8 cellular contexts compared by ENCODE assay signal in genomic region chr1:61740970-61741681, GRCh38. TPM values are rescaled to one million over a fixed set of nuclear protein-coding genes. Genes with fewer than 3 reads are reported as not detected.
DNase-seq lines count a peak whose midpoint lies in the region; ATAC-seq, FAIRE-seq and TF ChIP-seq lines count a peak whose summit lies in the region.
"Not testable (repeated sequence)": the region's sequence is repeated elsewhere in the genome, so short reads cannot be mapped to it uniquely, and the experiment has no call there.

No MANE protein-coding gene starts in this region.

- not testable (repeated sequence) for H3K9me3 ChIP-seq in body of pancreas; mucosa of rectum (ENCODE audit: control insufficient read depth in 2 of 2, low read length in 2 of 2); vagina

- peaks cover 20% of the 10 kb centered on the region for H3K4me1 Mint-ChIP-seq in activated CD4-positive, alpha-beta memory T cell treated with anti-CD3 and anti-CD28 coated beads, Interleukin-2, amount 10 ng/mL, durations not matched to agents 7 days and 5 days

- H3K27ac Mint-ChIP-seq in activated CD4-positive, alpha-beta memory T cell treated with anti-CD3 and anti-CD28 coated beads, Interleukin-2, amount 10 ng/mL, durations not matched to agents 7 days and 5 days: not testable (repeated sequence)

- not testable (repeated sequence) for H3K27me3 Mint-ChIP-seq in activated CD4-positive, alpha-beta memory T cell treated with anti-CD3 and anti-CD28 coated beads, Interleukin-2, amount 10 ng/mL, durations not matched to agents 7 days and 5 days

- peak overlapping the region; percentile 71 to 82 for H3K9ac ChIP-seq in mucosa of rectum (ENCODE audit: low read depth in 1 of 2, low read length in 2 of 2)

- not testable (repeated sequence) for H3K27me3 ChIP-seq in body of pancreas; foreskin keratinocyte; mucosa of rectum (ENCODE audit: control insufficient read depth in 2 of 2, insufficient read depth in 2 of 2, low read length in 2 of 2); vagina

- CTCF ChIA-PET in activated CD4-positive, alpha-beta memory T cell treated with anti-CD3 and anti-CD28 coated beads, Interleukin-2, amount 10 ng/mL, durations not matched to agents 7 days and 5 days (lab: Charles Lee): not testable (repeated sequence)

- not testable (repeated sequence) for H3K36me3 ChIP-seq in body of pancreas (replicated peaks in 1 of 2; ENCODE audit: insufficient read depth in 1 of 2, low read depth in 2 of 2); mucosa of rectum (ENCODE audit: control insufficient read depth in 2 of 2, insufficient read depth in 2 of 2, low read length in 2 of 2); vagina

- H3K4me1 ChIP-seq in body of pancreas (peaks cover 29% of the 10 kb centered on the region), foreskin keratinocyte (peaks cover 13% of the 10 kb centered on the region), mucosa of rectum (ENCODE audit: control insufficient read depth in 2 of 2, insufficient read depth in 2 of 2, low read length in 2 of 2) (peaks cover 0 to 14% of the 10 kb centered on the region in 2 donors), vagina (peaks cover 23% of the 10 kb centered on the region)

- not testable (repeated sequence) for TF ChIP-seq POLR2A in body of pancreas (IDR thresholded peaks at IDR 0.05); vagina (IDR thresholded peaks at IDR 0.05)

- 77 to 79% methylated on average over 18 of the region's 18 CpGs for WGBS in body of pancreas, 2 donors

- ATAC-seq in body of pancreas, foreskin keratinocyte: not testable (repeated sequence)

- H3K9me3 Mint-ChIP-seq in activated CD4-positive, alpha-beta memory T cell treated with anti-CD3 and anti-CD28 coated beads, Interleukin-2, amount 10 ng/mL, durations not matched to agents 7 days and 5 days: not testable (repeated sequence)

- intact Hi-C loops in body of pancreas (cut with DNase I); vagina (cut with DNase I): not testable (repeated sequence)

- DNase-seq in GM18507 (ENCODE audit: extremely low spot score, insufficient read length, low read depth); activated CD4-positive, alpha-beta memory T cell treated with anti-CD3 and anti-CD28 coated beads, Interleukin-2, amount 10 ng/mL, durations not matched to agents 7 days and 5 days; body of pancreas; foreskin keratinocyte: not testable (repeated sequence)
- peak; percentile 12 for DNase-seq in NOMO-1 treated with DMSO at 0.1 percent for 48 hours (lab: John Stamatoyannopoulos, UW; ENCODE audit: unreplicated experiment)
- DNase-seq in retina: peak; percentile 5
- DNase-seq in vagina (ENCODE audit: extremely low spot score in 2 of 2): peak in 1 of 2 donors; percentile 27

- POLR2A ChIA-PET in activated CD4-positive, alpha-beta memory T cell treated with anti-CD3 and anti-CD28 coated beads, Interleukin-2, amount 10 ng/mL, durations not matched to agents 7 days and 5 days (lab: Charles Lee): not testable (repeated sequence)

- H3K4me3 ChIP-seq in body of pancreas: not testable (repeated sequence)
- peak overlapping the region; percentile 81 to 90 for H3K4me3 ChIP-seq in mucosa of rectum (ENCODE audit: low read length in 2 of 2)
- peak overlapping the region; percentile 87 to 96 for H3K4me3 ChIP-seq in vagina

- peak; percentile 5 for FAIRE-seq in GM18507 (lab: Jason Lieb, UNC)

- not testable (repeated sequence) for H3K36me3 Mint-ChIP-seq in activated CD4-positive, alpha-beta memory T cell treated with anti-CD3 and anti-CD28 coated beads, Interleukin-2, amount 10 ng/mL, durations not matched to agents 7 days and 5 days (ENCODE audit: low read depth)

- peak overlapping the region; percentile 26 to 98 (median 96) for H3K27ac ChIP-seq in body of pancreas
- H3K27ac ChIP-seq in foreskin keratinocyte: peak overlapping the region; percentile 91
- H3K27ac ChIP-seq in mucosa of rectum (ENCODE audit: low read depth in 2 of 2, low read length in 2 of 2): peak overlapping the region; percentile 91 to 93
- peak overlapping the region; percentile 97 for H3K27ac ChIP-seq in vagina

- TF ChIP-seq CTCF in body of pancreas (IDR thresholded peaks at IDR 0.05); foreskin keratinocyte (conservative IDR thresholded peaks at IDR 0.05); vagina (IDR thresholded peaks at IDR 0.05): not testable (repeated sequence)

- peak overlapping the region; percentile 86 for H3K4me3 Mint-ChIP-seq in activated CD4-positive, alpha-beta memory T cell treated with anti-CD3 and anti-CD28 coated beads, Interleukin-2, amount 10 ng/mL, durations not matched to agents 7 days and 5 days

RNA-seq across cellular contexts. Expression of gene PATJ, which starts 1.2 kb away (rescaled TPM):
- total RNA-seq in activated CD4-positive, alpha-beta memory T cell treated with anti-CD3 and anti-CD28 coated beads, Interleukin-2, amount 10 ng/mL, durations not matched to agents 7 days and 5 days: 10 to 100 TPM; 10.8 to 11.3 TPM
- 10 to 100 TPM; 54.2 to 72.5 TPM for total RNA-seq in body of pancreas
- total RNA-seq in foreskin keratinocyte: 39.1 and 44.5 TPM in 2 replicates
- polyA plus RNA-seq in foreskin keratinocyte: 10.6 and 12.5 TPM in 2 replicates
- 83.2 TPM for total RNA-seq in vagina

RNA-seq across cellular contexts. Expression of gene TM2D1, which starts 16.2 kb away (rescaled TPM):
- total RNA-seq in activated CD4-positive, alpha-beta memory T cell treated with anti-CD3 and anti-CD28 coated beads, Interleukin-2, amount 10 ng/mL, durations not matched to agents 7 days and 5 days: 10 to 100 TPM; 39.1 to 39.9 TPM
- total RNA-seq in body of pancreas: 10 to 100 TPM; 29.3 to 39.7 TPM
- total RNA-seq in foreskin keratinocyte: 43.5 and 46.0 TPM in 2 replicates
- polyA plus RNA-seq in foreskin keratinocyte: 39.6 and 41.0 TPM in 2 replicates
- total RNA-seq in vagina: 48.6 TPM
